In genomic region chr15:85454403-85454802, GRCh38 we compare ENCODE assay signal across 20 cellular contexts.
DNase-seq lines count a peak whose midpoint lies in the region; ATAC-seq, FAIRE-seq and TF ChIP-seq lines count a peak whose summit lies in the region.
"Had no signal": no experiment of that assay in that cellular context is flagged by ENCODE, and none has a peak within 500 bp of the region (broad histone marks: within the 10 kb centered on the region; RNA-seq: fewer than 3 reads in every experiment).

No MANE protein-coding gene starts in this region.

- H3K27ac ChIP-seq in C4-2B (no peak overlapping the region), body of pancreas (peak overlapping the region in 1 of 4 donors; percentile 16)
- H3K27ac ChIP-seq: esophagus squamous epithelium had no signal

- ATAC-seq in body of pancreas (peak; percentile 33), GM21447 (IDR thresholded peaks at IDR 0.05; ENCODE audit: unreplicated experiment) (no peak)
- ATAC-seq in naive thymus-derived CD8-positive, alpha-beta T cell = no peak

- peak overlapping the region in 7 of 10 donors; percentile 3 to 64 (median 28) for H3K27ac Mint-ChIP-seq in naive thymus-derived CD8-positive, alpha-beta T cell
- H3K27ac Mint-ChIP-seq: T-helper 2 cell treated with Interferon-gamma antibody and Interleukin-4, amounts not matched to agents 5 μg/mL and 100 μg/mL, for 36 hours had no signal

- DNase-seq in GM19239 (ENCODE audit: insufficient read length, low spot score) (no peak), body of pancreas (no peak), dedifferentiated amniotic fluid mesenchymal stem cell (ENCODE audit: extremely low spot score) (no peak), retina (no peak)
- DNase-seq in naive thymus-derived CD8-positive, alpha-beta T cell = no peak
- no peak for DNase-seq in stimulated activated CD4-positive, alpha-beta T cell treated with anti-CD3 and anti-CD28 coated beads, Interleukin-15, amount 100 ng/mL, for 24 hours
- DNase-seq: activated CD4-positive, alpha-beta T cell treated with anti-CD3 and anti-CD28 coated beads for 48 hours; amygdala; DMS79; esophagus squamous epithelium; heart left ventricle; kidney glomerular epithelial cell; NCI-H187; NCI-H526; RPMI8226; stimulated activated CD8-positive, alpha-beta memory T cell treated with anti-CD3 and anti-CD28 coated beads, Interleukin-4, amount 100 ng/mL, for 48 hours had no signal

- intact Hi-C loops in body of pancreas (cut with DNase I) = no loop called here

- peaks cover 10 to 29% (median 21%) of the 10 kb centered on the region in 9 donors for H3K9me3 Mint-ChIP-seq in naive thymus-derived CD8-positive, alpha-beta T cell

- WGBS in body of pancreas, 2 donors = 46 to 55% methylated on average over 7 of the region's 7 CpGs

- TF ChIP-seq POLR2A in body of pancreas (IDR thresholded peaks at IDR 0.05) = no peak

- H3K27me3 ChIP-seq in body of pancreas = no peaks in the 10 kb centered on the region
- H3K27me3 ChIP-seq: esophagus squamous epithelium, heart left ventricle had no signal

- H3K36me3 ChIP-seq in body of pancreas (replicated peaks in 1 of 2; ENCODE audit: insufficient read depth in 1 of 2, low read depth in 2 of 2) = no peaks in the 10 kb centered on the region
- H3K36me3 ChIP-seq: esophagus squamous epithelium, heart left ventricle had no signal

- peaks cover 3% of the 10 kb centered on the region for H3K4me1 ChIP-seq in body of pancreas

- FAIRE-seq in GM19239 (lab: Jason Lieb, UNC) = peak; percentile 64
- FAIRE-seq: colon had no signal

- POLR2A ChIA-PET in naive thymus-derived CD8-positive, alpha-beta T cell (lab: Charles Lee) = no interaction called here

- 0 out of 2 replicates have a peak, but pooled peaks have one; percentile 4 for TF ChIP-seq CTCF in C4-2B (conservative IDR thresholded peaks at IDR 0.05)
- no peak for TF ChIP-seq CTCF in body of pancreas (IDR thresholded peaks at IDR 0.05)

- H3K4me1 Mint-ChIP-seq in naive thymus-derived CD8-positive, alpha-beta T cell = peaks cover 49 to 86% (median 79%) of the 10 kb centered on the region in 4 donors

- peaks cover 13 to 19% (median 16%) of the 10 kb centered on the region in 3 donors for H3K36me3 Mint-ChIP-seq in naive thymus-derived CD8-positive, alpha-beta T cell

- peak overlapping the region in 2 of 10 donors; percentile 10 to 23 for H3K4me3 Mint-ChIP-seq in naive thymus-derived CD8-positive, alpha-beta T cell
- H3K4me3 Mint-ChIP-seq: T-helper 2 cell treated with Interferon-gamma antibody and Interleukin-4, amounts not matched to agents 5 μg/mL and 100 μg/mL, for 36 hours had no signal

- H3K4me3 ChIP-seq in body of pancreas = no peak overlapping the region
- H3K4me3 ChIP-seq: esophagus squamous epithelium, heart left ventricle had no signal

- no peaks in the 10 kb centered on the region for H3K9me3 ChIP-seq in body of pancreas

- H3K27me3 Mint-ChIP-seq in naive thymus-derived CD8-positive, alpha-beta T cell = no peaks in the 10 kb centered on the region
